ENCODE assay signal across 1 cellular context in genomic region chr16:3023669-3024478, GRCh38.
TF ChIP-seq lines count a peak whose summit lies in the region.

Gene HCFC1R1, minus strand, starts transcription at chr16:3023942. Its CDS starts 1 bp downstream, at chr16:3023941.
Gene THOC6, plus strand, starts transcription at chr16:3024035. Its CDS starts 292 bp downstream, at chr16:3024327.

TF ChIP-seq in K562, 482 proteins besides CTCF, POLR2A, EP300 and RAD21 (continued from another document and continues in another):
- TF ChIP-seq FOXP4 (CRISPR knock-in tag; IDR thresholded peaks at IDR 0.05; ENCODE audit: borderline replicate concordance) (no peak), BRCA1 (IDR thresholded peaks at IDR 0.05) (no peak), BRCA1 (CRISPR knock-in tag; IDR thresholded peaks at IDR 0.05) (no peak), ZBTB8A (IDR thresholded peaks at IDR 0.05; ENCODE audit: partially characterized antibody) (no peak), RBFOX2 (IDR thresholded peaks at IDR 0.05; ENCODE audit: low read depth, low read length) (peak; percentile 95), ZNF583 (CRISPR knock-in tag; IDR thresholded peaks at IDR 0.05) (0 out of 2 replicates have a peak, but pooled peaks have one; percentile 59), HDAC3 (IDR thresholded peaks at IDR 0.05; ENCODE audit: borderline replicate concordance, partially characterized antibody) (no peak), ZNF431 (CRISPR knock-in tag; IDR thresholded peaks at IDR 0.05) (0 out of 2 replicates have a peak, but pooled peaks have one; percentile 33), ZNF586 (CRISPR knock-in tag; conservative IDR thresholded peaks at IDR 0.05) (no peak), TEAD2 (tag; IDR thresholded peaks at IDR 0.05) (no peak), ZNF124 (CRISPR knock-in tag; IDR thresholded peaks at IDR 0.05) (no peak), NELFE (IDR thresholded peaks at IDR 0.05; ENCODE audit: insufficient read depth, insufficient read length) (no peak), SP1 (CRISPR knock-in tag; IDR thresholded peaks at IDR 0.05) (peak; percentile 90), ILF3 (IDR thresholded peaks at IDR 0.05; ENCODE audit: borderline replicate concordance) (no peak; the same call in 1 of the 2 replicates), GATAD2A (IDR thresholded peaks at IDR 0.05) (no peak), SP2 (IDR thresholded peaks at IDR 0.05; ENCODE audit: extremely low read depth, low read depth, low read length, poor library complexity, severe bottlenecking) (no peak), FOXJ3 (CRISPR knock-in tag; IDR thresholded peaks at IDR 0.05) (no peak), ZNF212 (CRISPR knock-in tag; IDR thresholded peaks at IDR 0.05) (no peak), NR2C1 (IDR thresholded peaks at IDR 0.05) (peak; percentile 82), NR2C1 (tag; IDR thresholded peaks at IDR 0.05) (peak; percentile 95), ZNF184 (CRISPR knock-in tag; IDR thresholded peaks at IDR 0.05) (no peak), HIVEP1 (CRISPR knock-in tag; IDR thresholded peaks at IDR 0.05) (no peak), POLR3A (IDR thresholded peaks at IDR 0.05; ENCODE audit: borderline replicate concordance, extremely low read depth, insufficient read depth, insufficient read length) (no peak), ARID3B (CRISPR knock-in tag; IDR thresholded peaks at IDR 0.05; ENCODE audit: borderline replicate concordance) (no peak), ZNF57 (CRISPR knock-in tag; IDR thresholded peaks at IDR 0.05) (no peak), ARNT (IDR thresholded peaks at IDR 0.05) (no peak), TAL1 (IDR thresholded peaks at IDR 0.05) (no peak), POLR2AphosphoS5 (IDR thresholded peaks at IDR 0.05; ENCODE audit: control insufficient read depth, insufficient read depth, low read depth, low read length) (peak; percentile 85), SMAD1 (IDR thresholded peaks at IDR 0.05; ENCODE audit: low read depth, low read length, partially characterized antibody) (peak; percentile 79), DLX4 (CRISPR knock-in tag; IDR thresholded peaks at IDR 0.05) (no peak), NFIX (CRISPR knock-in tag; IDR thresholded peaks at IDR 0.05; ENCODE audit: low read depth) (no peak), MAFG (tag; conservative IDR thresholded peaks at IDR 0.05) (no peak), ZNF699 (CRISPR knock-in tag; IDR thresholded peaks at IDR 0.05; ENCODE audit: insufficient replicate concordance) (no peak), GATAD2B (IDR thresholded peaks at IDR 0.05; ENCODE audit: borderline replicate concordance) (no peak), CTBP1 (IDR thresholded peaks at IDR 0.05; ENCODE audit: borderline replicate concordance) (no peak; the same call in 1 of the 2 replicates), ZNF639 (CRISPR knock-in tag; conservative IDR thresholded peaks at IDR 0.05 in 1 of 2, IDR thresholded peaks at IDR 0.05 in 1 of 2) (peak in 1 of 2 experiments; percentile 73; a peak in 2 of 4 replicates), NFXL1 (CRISPR knock-in tag; IDR thresholded peaks at IDR 0.05) (no peak), BDP1 (IDR thresholded peaks at IDR 0.05; ENCODE audit: insufficient read depth, insufficient read length) (no peak), ZNF146 (CRISPR knock-in tag; IDR thresholded peaks at IDR 0.05; ENCODE audit: unreplicated experiment) (no peak), TAF1 (IDR thresholded peaks at IDR 0.05; ENCODE audit: control insufficient read depth, extremely low read depth, insufficient read depth, low read length, severe bottlenecking) (peak; percentile 52), PHF21A (IDR thresholded peaks at IDR 0.05; ENCODE audit: borderline replicate concordance, low read depth) (no peak), PATZ1 (CRISPR knock-in tag; IDR thresholded peaks at IDR 0.05; ENCODE audit: borderline replicate concordance) (no peak), ATF3 (IDR thresholded peaks at IDR 0.05) (peak; percentile 46; the same call in 1 of the 2 replicates), ATF3 (CRISPR knock-in tag; conservative IDR thresholded peaks at IDR 0.05) (no peak), SUPT5H (IDR thresholded peaks at IDR 0.05) (peak; percentile 95), ELF4 (CRISPR knock-in tag; IDR thresholded peaks at IDR 0.05) (no peak), STAT5B (CRISPR knock-in tag; IDR thresholded peaks at IDR 0.05) (no peak), ARHGAP35 (IDR thresholded peaks at IDR 0.05; ENCODE audit: partially characterized antibody) (peak; percentile 40), RFX7 (CRISPR knock-in tag; IDR thresholded peaks at IDR 0.05) (0 out of 2 replicates have a peak, but pooled peaks have one; percentile 8), TRIM24 (IDR thresholded peaks at IDR 0.05) (no peak; a peak in 2 of 4 replicates), ZFP36 (IDR thresholded peaks at IDR 0.05; ENCODE audit: low read depth, low read length, partially characterized antibody) (no peak), GABPB1 (CRISPR knock-in tag; IDR thresholded peaks at IDR 0.05) (peak; percentile 90), TCF3 (CRISPR knock-in tag; IDR thresholded peaks at IDR 0.05) (peak; percentile 21; the same call in 1 of the 2 replicates), ZNF3 (CRISPR knock-in tag; IDR thresholded peaks at IDR 0.05) (no peak), HDAC1 (IDR thresholded peaks at IDR 0.05) (no peak; a peak in 2 of 4 replicates)
- TF ChIP-seq, protein P1, sequence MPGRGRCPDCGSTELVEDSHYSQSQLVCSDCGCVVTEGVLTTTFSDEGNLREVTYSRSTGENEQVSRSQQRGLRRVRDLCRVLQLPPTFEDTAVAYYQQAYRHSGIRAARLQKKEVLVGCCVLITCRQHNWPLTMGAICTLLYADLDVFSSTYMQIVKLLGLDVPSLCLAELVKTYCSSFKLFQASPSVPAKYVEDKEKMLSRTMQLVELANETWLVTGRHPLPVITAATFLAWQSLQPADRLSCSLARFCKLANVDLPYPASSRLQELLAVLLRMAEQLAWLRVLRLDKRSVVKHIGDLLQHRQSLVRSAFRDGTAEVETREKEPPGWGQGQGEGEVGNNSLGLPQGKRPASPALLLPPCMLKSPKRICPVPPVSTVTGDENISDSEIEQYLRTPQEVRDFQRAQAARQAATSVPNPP (IDR thresholded peaks at IDR 0.05; ENCODE audit: borderline replicate concordance, insufficient read depth, insufficient read length), result no peak
- TF ChIP-seq, protein P2, sequence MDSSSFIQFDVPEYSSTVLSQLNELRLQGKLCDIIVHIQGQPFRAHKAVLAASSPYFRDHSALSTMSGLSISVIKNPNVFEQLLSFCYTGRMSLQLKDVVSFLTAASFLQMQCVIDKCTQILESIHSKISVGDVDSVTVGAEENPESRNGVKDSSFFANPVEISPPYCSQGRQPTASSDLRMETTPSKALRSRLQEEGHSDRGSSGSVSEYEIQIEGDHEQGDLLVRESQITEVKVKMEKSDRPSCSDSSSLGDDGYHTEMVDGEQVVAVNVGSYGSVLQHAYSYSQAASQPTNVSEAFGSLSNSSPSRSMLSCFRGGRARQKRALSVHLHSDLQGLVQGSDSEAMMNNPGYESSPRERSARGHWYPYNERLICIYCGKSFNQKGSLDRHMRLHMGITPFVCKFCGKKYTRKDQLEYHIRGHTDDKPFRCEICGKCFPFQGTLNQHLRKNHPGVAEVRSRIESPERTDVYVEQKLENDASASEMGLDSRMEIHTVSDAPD (CRISPR knock-in tag; IDR thresholded peaks at IDR 0.05), result no peak
- TF ChIP-seq, protein P3, sequence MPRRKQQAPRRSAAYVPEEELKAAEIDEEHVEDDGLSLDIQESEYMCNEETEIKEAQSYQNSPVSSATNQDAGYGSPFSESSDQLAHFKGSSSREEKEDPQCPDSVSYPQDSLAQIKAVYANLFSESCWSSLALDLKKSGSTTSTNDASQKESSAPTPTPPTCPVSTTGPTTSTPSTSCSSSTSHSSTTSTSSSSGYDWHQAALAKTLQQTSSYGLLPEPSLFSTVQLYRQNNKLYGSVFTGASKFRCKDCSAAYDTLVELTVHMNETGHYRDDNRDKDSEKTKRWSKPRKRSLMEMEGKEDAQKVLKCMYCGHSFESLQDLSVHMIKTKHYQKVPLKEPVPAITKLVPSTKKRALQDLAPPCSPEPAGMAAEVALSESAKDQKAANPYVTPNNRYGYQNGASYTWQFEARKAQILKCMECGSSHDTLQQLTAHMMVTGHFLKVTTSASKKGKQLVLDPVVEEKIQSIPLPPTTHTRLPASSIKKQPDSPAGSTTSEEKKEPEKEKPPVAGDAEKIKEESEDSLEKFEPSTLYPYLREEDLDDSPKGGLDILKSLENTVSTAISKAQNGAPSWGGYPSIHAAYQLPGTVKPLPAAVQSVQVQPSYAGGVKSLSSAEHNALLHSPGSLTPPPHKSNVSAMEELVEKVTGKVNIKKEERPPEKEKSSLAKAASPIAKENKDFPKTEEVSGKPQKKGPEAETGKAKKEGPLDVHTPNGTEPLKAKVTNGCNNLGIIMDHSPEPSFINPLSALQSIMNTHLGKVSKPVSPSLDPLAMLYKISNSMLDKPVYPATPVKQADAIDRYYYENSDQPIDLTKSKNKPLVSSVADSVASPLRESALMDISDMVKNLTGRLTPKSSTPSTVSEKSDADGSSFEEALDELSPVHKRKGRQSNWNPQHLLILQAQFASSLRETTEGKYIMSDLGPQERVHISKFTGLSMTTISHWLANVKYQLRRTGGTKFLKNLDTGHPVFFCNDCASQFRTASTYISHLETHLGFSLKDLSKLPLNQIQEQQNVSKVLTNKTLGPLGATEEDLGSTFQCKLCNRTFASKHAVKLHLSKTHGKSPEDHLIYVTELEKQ (CRISPR knock-in tag; IDR thresholded peaks at IDR 0.05), result no peak
